In the genomic region with DNA sequence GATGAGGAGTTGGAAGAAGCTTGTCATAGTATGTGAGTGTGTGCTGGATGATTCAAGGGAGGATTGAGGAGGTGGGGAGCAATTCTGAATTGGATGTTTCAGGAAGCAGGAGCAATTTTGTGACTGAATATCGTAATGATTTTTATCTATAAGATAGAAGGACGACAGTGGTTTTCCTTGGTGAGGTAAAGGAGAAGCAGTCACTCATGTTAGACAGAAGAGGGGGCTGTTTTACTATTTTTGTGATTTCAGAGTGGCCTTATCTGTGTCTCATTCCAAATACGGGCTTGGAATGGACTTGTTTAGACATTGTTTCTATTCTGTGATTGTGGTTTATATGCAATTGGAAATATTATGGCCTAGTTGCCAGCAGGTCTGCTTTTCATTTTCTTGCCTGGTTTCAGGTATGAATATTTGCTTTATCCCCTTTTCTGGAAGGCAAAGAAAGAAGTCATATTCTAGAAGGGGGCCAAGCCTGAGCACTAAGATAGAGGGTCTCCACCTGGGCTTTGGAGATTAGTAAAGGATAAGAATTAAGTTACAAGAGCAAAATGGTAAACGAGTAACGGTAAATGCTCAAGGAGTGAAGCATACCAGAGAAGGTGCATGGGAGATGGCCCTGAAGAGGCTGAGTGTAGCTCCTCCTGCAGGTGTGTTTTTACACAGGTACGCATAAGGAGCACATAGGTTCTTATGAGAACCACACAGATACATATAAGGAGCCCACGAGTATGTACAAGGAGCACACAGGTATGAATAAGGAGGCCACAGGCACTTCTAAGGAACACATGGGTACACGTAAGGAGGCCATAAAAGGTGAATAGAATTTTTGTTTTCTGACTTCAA, we compare ENCODE assay signal across 8 cellular contexts.
DNase-seq lines count a peak whose midpoint lies in the region; ATAC-seq, FAIRE-seq and TF ChIP-seq lines count a peak whose summit lies in the region.

No MANE protein-coding gene starts in this region.

- no peak overlapping the region for H2AFZ ChIP-seq in OCI-LY3 (ENCODE audit: low read depth, low read length)

- no peaks in the 10 kb centered on the region for H3K36me3 ChIP-seq in OCI-LY3 (replicated peaks; ENCODE audit: low read depth, low read length)
- no peaks in the 10 kb centered on the region for H3K36me3 ChIP-seq in small intestine (ENCODE audit: control insufficient read depth in 2 of 2, insufficient read depth in 2 of 2, low read length in 2 of 2)

- no peaks in the 10 kb centered on the region for H3K79me2 ChIP-seq in OCI-LY3 (ENCODE audit: low read length)

- no peaks in the 10 kb centered on the region for H3K27me3 ChIP-seq in OCI-LY3 (ENCODE audit: low read depth, low read length)
- H3K27me3 ChIP-seq in small intestine (ENCODE audit: control insufficient read depth in 2 of 2, insufficient read depth in 2 of 2, low read length in 2 of 2): no peaks in the 10 kb centered on the region

- ATAC-seq in HG02884 (IDR thresholded peaks at IDR 0.05; ENCODE audit: unreplicated experiment): no peak

- H3K4me3 ChIP-seq in OCI-LY3 (ENCODE audit: low read length) (no peak overlapping the region), small intestine (ENCODE audit: low read depth in 1 of 2, low read length in 2 of 2) (no peak overlapping the region)

- WGBS in small intestine, 3 donors: 38 to 55% (median 52%) methylated on average over 8 of the region's 8 CpGs

- TF ChIP-seq CTCF in OCI-LY3 (IDR thresholded peaks at IDR 0.05; ENCODE audit: low read depth, low read length): peak; percentile 70

- FAIRE-seq in small intestine (lab: Jason Lieb, UNC): no peak

- H3K4me2 ChIP-seq in OCI-LY3 (ENCODE audit: low read length): peak overlapping the region; percentile 36; the same call in 1 of the 2 replicates

- peaks cover 7% of the 10 kb centered on the region for H3K4me1 ChIP-seq in OCI-LY3 (ENCODE audit: low read length)
- H3K4me1 ChIP-seq in small intestine (ENCODE audit: control insufficient read depth in 2 of 2, insufficient read depth in 1 of 2, low read depth in 1 of 2, low read length in 1 of 2): no peaks in the 10 kb centered on the region

- peak; percentile 10 for DNase-seq in DMS153 treated with DMSO at 0.1 percent for 48 hours (lab: John Stamatoyannopoulos, UW; ENCODE audit: unreplicated experiment)
- peak; percentile 22 for DNase-seq in HuH-7 (ENCODE audit: low spot score)
- DNase-seq in epithelial cell of prostate (ENCODE audit: low read depth, low spot score): peak; percentile 5
- DNase-seq in small intestine: peak; percentile 7
- DNase-seq in activated CD8-positive, alpha-beta memory T cell treated with anti-CD3 and anti-CD28 coated beads for 24 hours: no peak
- no peak for DNase-seq in activated CD4-positive, alpha-beta T cell treated with anti-CD3 and anti-CD28 coated beads, Interleukin-2, amount 50 U/mL, for 1 hour

- H3K27ac ChIP-seq in OCI-LY3 (ENCODE audit: low read length) (no peak overlapping the region), epithelial cell of prostate (no peak overlapping the region), small intestine (ENCODE audit: low read depth in 1 of 2, low read length in 1 of 2) (no peak overlapping the region)

- H3K9me3 ChIP-seq in OCI-LY3 (ENCODE audit: insufficient read depth, low read length) (no peaks in the 10 kb centered on the region), small intestine (ENCODE audit: control insufficient read depth, low read depth) (no peaks in the 10 kb centered on the region)

- no peaks in the 10 kb centered on the region for H4K20me1 ChIP-seq in OCI-LY3 (ENCODE audit: insufficient read depth, low read length)

- H3K9ac ChIP-seq in OCI-LY3 (ENCODE audit: low read length): no peak overlapping the region

Comparison
In these comparisons a context has a peak if more than half of its experiments do, and no peak if none do; other contexts are left out.
1. DNase-seq: peak in DMS153 treated with DMSO at 0.1 percent for 48 hours (single experiment), HuH-7 (single experiment), epithelial cell of prostate (single experiment) and small intestine (single experiment); none in activated CD8-positive, alpha-beta memory T cell treated with anti-CD3 and anti-CD28 coated beads for 24 hours (single experiment) and activated CD4-positive, alpha-beta T cell treated with anti-CD3 and anti-CD28 coated beads, Interleukin-2, amount 50 U/mL, for 1 hour (single experiment).